Comparison of ENCODE assay signal across 31 cellular contexts in the genomic region with DNA sequence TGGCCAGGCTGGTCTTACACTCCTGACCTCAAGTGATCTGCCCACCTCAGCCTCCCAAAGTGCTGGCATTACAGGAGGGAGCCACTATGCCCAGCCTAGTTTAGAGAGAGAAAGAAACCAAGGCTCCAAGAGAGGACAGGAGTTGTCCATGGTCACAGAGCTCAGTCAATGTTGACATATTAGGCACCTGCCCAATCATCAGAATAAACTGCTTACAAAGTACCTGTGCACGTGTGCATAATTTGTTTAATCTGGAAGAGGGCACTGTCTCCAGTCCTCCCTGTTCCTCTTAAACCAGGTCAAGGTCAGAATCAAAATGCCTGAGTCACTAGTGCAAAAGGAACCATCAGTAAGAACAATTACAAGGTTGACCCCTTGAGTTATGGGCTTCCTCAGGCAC. TPM values are rescaled to one million over a fixed set of nuclear protein-coding genes. Genes with fewer than 3 reads are reported as not detected.
DNase-seq lines count a peak whose midpoint lies in the region; ATAC-seq and TF ChIP-seq lines count a peak whose summit lies in the region.
"Had no signal": no experiment of that assay in that cellular context is flagged by ENCODE, and none has a peak within 500 bp of the region (broad histone marks: within the 10 kb centered on the region; RNA-seq: fewer than 3 reads in every experiment).

No MANE protein-coding gene starts in this region.

- no peaks in the 10 kb centered on the region for H3K9me3 Mint-ChIP-seq in activated naive CD8-positive, alpha-beta T cell (ENCODE audit: low read depth)
- H3K9me3 Mint-ChIP-seq in activated naive CD8-positive, alpha-beta T cell treated with anti-CD3 and anti-CD28 coated beads for 36 hours = no peaks in the 10 kb centered on the region
- H3K9me3 Mint-ChIP-seq in stimulated activated naive B cell treated with anti-CD40 and anti-IgM and Interleukin-4, amounts not matched to agents 10 μg/mL and 1 μg/mL and 100 μg/mL, for 72 hours = no peaks in the 10 kb centered on the region
- H3K9me3 Mint-ChIP-seq: activated CD4-positive, alpha-beta T cell treated with anti-CD3 and anti-CD28 coated beads, Interleukin-2, amount 10 ng/mL, durations not matched to agents 7 days and 5 days; activated naive CD4-positive, alpha-beta T cell treated with anti-CD3 and anti-CD28 coated beads, Interleukin-2, amount 10 ng/mL, durations not matched to agents 7 days and 5 days; immature natural killer cell; stimulated activated naive CD8-positive, alpha-beta T cell treated with anti-CD3 and anti-CD28 coated beads, Interleukin-15, amount 100 ng/mL, for 72 hours; WTC11 had no signal

- no peaks in the 10 kb centered on the region for H3K27me3 ChIP-seq in heart left ventricle
- H3K27me3 ChIP-seq: breast epithelium, gastroesophageal sphincter, neural progenitor cell, right atrium auricular region, SJCRH30 had no signal

- WGBS in heart left ventricle, 4 donors = 50 to 69% (median 60%) methylated on average over 1 of the region's 1 CpG

- H3K36me3 Mint-ChIP-seq in activated naive CD8-positive, alpha-beta T cell = peaks cover 7% of the 10 kb centered on the region
- H3K36me3 Mint-ChIP-seq in activated naive CD8-positive, alpha-beta T cell treated with anti-CD3 and anti-CD28 coated beads for 36 hours = peaks cover 25% of the 10 kb centered on the region
- peaks cover 67 to 85% of the 10 kb centered on the region in 2 donors for H3K36me3 Mint-ChIP-seq in stimulated activated naive B cell treated with anti-CD40 and anti-IgM and Interleukin-4, amounts not matched to agents 10 μg/mL and 1 μg/mL and 100 μg/mL, for 72 hours
- H3K36me3 Mint-ChIP-seq: neural progenitor cell, WTC11 had no signal

- DNase-seq in activated naive CD8-positive, alpha-beta T cell treated with anti-CD3 and anti-CD28 coated beads for 36 hours = no peak
- peak; percentile 89 for DNase-seq in LNCaP clone FGC (ENCODE audit: low read depth)
- DNase-seq in islet precursor cell = peak; percentile 12
- DNase-seq in stimulated activated naive B cell treated with anti-CD40 and anti-IgM and Interleukin-4, amounts not matched to agents 10 μg/mL and 1 μg/mL and 100 μg/mL, for 72 hours = no peak
- DNase-seq in heart left ventricle = no peak
- DNase-seq: activated CD4-positive, alpha-beta T cell treated with anti-CD3 and anti-CD28 coated beads, Interleukin-2, amount 10 ng/mL, durations not matched to agents 7 days and 5 days; activated naive CD4-positive, alpha-beta T cell treated with anti-CD3 and anti-CD28 coated beads, Interleukin-2, amount 10 ng/mL, durations not matched to agents 7 days and 5 days; AML-193; anterior cingulate cortex; DMS153; effector CD4-positive, alpha-beta T cell; immature natural killer cell; left colon; NCI-H146; NCI-H345; NCI-H774; SJCRH30; stimulated activated CD4-positive, alpha-beta T cell treated with anti-CD3 and anti-CD28 coated beads, Interleukin-1b, Interleukin-23, amount 100 ng/mL, for 48 hours; stimulated activated naive CD8-positive, alpha-beta T cell treated with anti-CD3 and anti-CD28 coated beads, Interleukin-15, amount 100 ng/mL, for 72 hours; T-helper 1 cell had no signal

- no peak for ATAC-seq in stimulated activated naive B cell treated with anti-CD40 and anti-IgM and Interleukin-4, amounts not matched to agents 10 μg/mL and 1 μg/mL and 100 μg/mL, for 72 hours (replicated peaks)
- ATAC-seq in heart left ventricle (no peak), GM18511 (IDR thresholded peaks at IDR 0.05; ENCODE audit: unreplicated experiment) (no peak), GM19035 (IDR thresholded peaks at IDR 0.05; ENCODE audit: unreplicated experiment) (no peak)
- ATAC-seq: gastroesophageal sphincter; HCT116; left colon; stimulated activated naive CD8-positive, alpha-beta T cell treated with anti-CD3 and anti-CD28 coated beads, Interleukin-15, amount 100 ng/mL, for 72 hours; WTC11 had no signal

- TF ChIP-seq CTCF in LNCaP clone FGC (IDR thresholded peaks at IDR 0.05; ENCODE audit: control insufficient read depth, extremely low read depth, insufficient read depth) (no peak), heart left ventricle (IDR thresholded peaks at IDR 0.05) (no peak)

- H3K27ac ChIP-seq in heart left ventricle = no peak overlapping the region
- H3K27ac ChIP-seq: breast epithelium, gastroesophageal sphincter, neural progenitor cell, parathyroid adenoma, right atrium auricular region, SJCRH30, thoracic aorta had no signal

- no peaks in the 10 kb centered on the region for H3K9me3 ChIP-seq in heart left ventricle
- H3K9me3 ChIP-seq: breast epithelium, gastroesophageal sphincter, right atrium auricular region, SJCRH30, thoracic aorta had no signal

- peaks cover 1% of the 10 kb centered on the region for H3K4me1 Mint-ChIP-seq in activated naive CD8-positive, alpha-beta T cell (ENCODE audit: low read depth)
- peaks cover 7% of the 10 kb centered on the region for H3K4me1 Mint-ChIP-seq in activated naive CD8-positive, alpha-beta T cell treated with anti-CD3 and anti-CD28 coated beads for 36 hours
- peaks cover 48 to 50% of the 10 kb centered on the region in 2 donors for H3K4me1 Mint-ChIP-seq in stimulated activated naive B cell treated with anti-CD40 and anti-IgM and Interleukin-4, amounts not matched to agents 10 μg/mL and 1 μg/mL and 100 μg/mL, for 72 hours
- H3K4me1 Mint-ChIP-seq: activated CD4-positive, alpha-beta T cell treated with anti-CD3 and anti-CD28 coated beads, Interleukin-2, amount 10 ng/mL, durations not matched to agents 7 days and 5 days had no signal

- H3K27me3 Mint-ChIP-seq in activated naive CD8-positive, alpha-beta T cell = no peaks in the 10 kb centered on the region
- H3K27me3 Mint-ChIP-seq in activated naive CD8-positive, alpha-beta T cell treated with anti-CD3 and anti-CD28 coated beads for 36 hours = no peaks in the 10 kb centered on the region
- H3K27me3 Mint-ChIP-seq in stimulated activated naive B cell treated with anti-CD40 and anti-IgM and Interleukin-4, amounts not matched to agents 10 μg/mL and 1 μg/mL and 100 μg/mL, for 72 hours = no peaks in the 10 kb centered on the region
- H3K27me3 Mint-ChIP-seq: activated CD4-positive, alpha-beta T cell treated with anti-CD3 and anti-CD28 coated beads, Interleukin-2, amount 10 ng/mL, durations not matched to agents 7 days and 5 days; activated naive CD4-positive, alpha-beta T cell treated with anti-CD3 and anti-CD28 coated beads, Interleukin-2, amount 10 ng/mL, durations not matched to agents 7 days and 5 days; stimulated activated naive CD8-positive, alpha-beta T cell treated with anti-CD3 and anti-CD28 coated beads, Interleukin-15, amount 100 ng/mL, for 72 hours had no signal

- H3K4me3 ChIP-seq in LNCaP clone FGC (ENCODE audit: low read depth, low read length) (no peak overlapping the region), heart left ventricle (no peak overlapping the region)
- H3K4me3 ChIP-seq: breast epithelium, gastroesophageal sphincter, neural progenitor cell, right atrium auricular region, SJCRH30, thoracic aorta had no signal

- H3K4me3 Mint-ChIP-seq in activated naive CD8-positive, alpha-beta T cell = no peak overlapping the region
- H3K4me3 Mint-ChIP-seq in activated naive CD8-positive, alpha-beta T cell treated with anti-CD3 and anti-CD28 coated beads for 36 hours = no peak overlapping the region
- H3K4me3 Mint-ChIP-seq in stimulated activated naive B cell treated with anti-CD40 and anti-IgM and Interleukin-4, amounts not matched to agents 10 μg/mL and 1 μg/mL and 100 μg/mL, for 72 hours = no peak overlapping the region
- H3K4me3 Mint-ChIP-seq: activated CD4-positive, alpha-beta T cell treated with anti-CD3 and anti-CD28 coated beads, Interleukin-2, amount 10 ng/mL, durations not matched to agents 7 days and 5 days; activated naive CD4-positive, alpha-beta T cell treated with anti-CD3 and anti-CD28 coated beads, Interleukin-2, amount 10 ng/mL, durations not matched to agents 7 days and 5 days; immature natural killer cell; neural progenitor cell; stimulated activated naive CD8-positive, alpha-beta T cell treated with anti-CD3 and anti-CD28 coated beads, Interleukin-15, amount 100 ng/mL, for 72 hours; WTC11 had no signal

- TF ChIP-seq POLR2A in heart left ventricle (IDR thresholded peaks at IDR 0.05) = no peak

- H3K36me3 ChIP-seq in heart left ventricle = peaks cover 0 to 99% (median 69%) of the 10 kb centered on the region in 9 donors
- H3K36me3 ChIP-seq: breast epithelium, neural progenitor cell, SJCRH30, thoracic aorta had no signal

- peak overlapping the region; percentile 46 for H3K27ac Mint-ChIP-seq in activated naive CD8-positive, alpha-beta T cell
- no peak overlapping the region for H3K27ac Mint-ChIP-seq in activated naive CD8-positive, alpha-beta T cell treated with anti-CD3 and anti-CD28 coated beads for 36 hours
- peak overlapping the region; percentile 27 for H3K27ac Mint-ChIP-seq in stimulated activated naive B cell treated with anti-CD40 and anti-IgM and Interleukin-4, amounts not matched to agents 10 μg/mL and 1 μg/mL and 100 μg/mL, for 72 hours
- H3K27ac Mint-ChIP-seq: activated CD4-positive, alpha-beta T cell treated with anti-CD3 and anti-CD28 coated beads, Interleukin-2, amount 10 ng/mL, durations not matched to agents 7 days and 5 days; activated naive CD4-positive, alpha-beta T cell treated with anti-CD3 and anti-CD28 coated beads, Interleukin-2, amount 10 ng/mL, durations not matched to agents 7 days and 5 days; neural progenitor cell; stimulated activated naive CD8-positive, alpha-beta T cell treated with anti-CD3 and anti-CD28 coated beads, Interleukin-15, amount 100 ng/mL, for 72 hours; WTC11 had no signal

- H3K4me1 ChIP-seq in heart left ventricle = peaks cover 6 to 45% (median 24%) of the 10 kb centered on the region in 12 donors
- H3K4me1 ChIP-seq: gastroesophageal sphincter, parathyroid adenoma had no signal

- intact Hi-C loops in heart left ventricle (cut with DNase I) = no loop called here

RNA-seq across cellular contexts. Expression of a gene that starts 20.3 kb away (rescaled TPM):
- total RNA-seq in activated naive CD8-positive, alpha-beta T cell treated with anti-CD3 and anti-CD28 coated beads for 36 hours = 10 to 100 TPM; 15.9 to 17.3 TPM
- total RNA-seq in heart left ventricle = 10 to 100 TPM; 21.2 to 56.3 (median 29.7) TPM
- 10 to 100 TPM in 1 of 2 donors, 1 to 10 TPM in 1; 7.0 to 29.4 TPM for polyA plus RNA-seq in heart left ventricle

Comparison
In these comparisons a context has a peak if more than half of its experiments do, and no peak if none do; other contexts are left out.
1. DNase-seq: peak in LNCaP clone FGC (single experiment) and islet precursor cell (single experiment); none in activated naive CD8-positive, alpha-beta T cell treated with anti-CD3 and anti-CD28 coated beads for 36 hours (single experiment), stimulated activated naive B cell treated with anti-CD40 and anti-IgM and Interleukin-4, amounts not matched to agents 10 μg/mL and 1 μg/mL and 100 μg/mL, for 72 hours (single experiment) and heart left ventricle (0 of 5).